Comparison of ENCODE assay signal across 23 cellular contexts in the genomic region with DNA sequence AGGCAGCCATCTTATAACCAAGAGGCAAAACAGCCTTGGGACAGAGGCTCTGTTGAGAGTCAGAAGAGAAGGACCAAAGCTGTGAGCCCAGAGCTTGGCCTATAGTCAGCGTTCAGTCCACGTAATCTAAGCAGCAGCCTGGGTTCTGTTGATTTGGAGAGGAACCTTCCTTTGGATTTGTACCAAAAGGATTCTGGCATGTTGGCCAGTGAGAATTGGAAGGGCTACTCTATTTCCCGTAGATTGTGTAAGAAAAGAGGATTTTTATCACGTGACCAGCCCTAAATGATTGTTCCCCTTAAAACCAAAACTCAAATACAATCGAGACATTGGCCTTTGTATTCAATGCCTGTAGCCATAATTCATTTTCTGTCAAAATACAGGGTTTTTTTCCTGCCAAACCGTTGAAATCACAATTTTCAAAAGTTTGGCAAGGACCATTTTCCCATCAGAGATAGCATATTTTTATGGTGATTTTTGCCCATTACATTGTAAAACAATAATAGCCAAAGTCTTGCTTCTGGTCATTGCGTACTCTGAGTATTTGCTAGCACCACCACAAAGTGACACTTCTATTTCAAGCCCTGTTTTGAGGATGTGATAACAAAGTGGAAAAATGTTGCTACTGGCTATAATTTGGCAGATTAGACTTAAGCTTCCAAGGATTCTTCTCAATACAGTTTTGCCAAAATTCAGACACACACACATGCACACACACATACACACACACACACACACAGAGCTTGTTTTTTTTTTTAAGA. TPM values are rescaled to one million over a fixed set of nuclear protein-coding genes. Genes with fewer than 3 reads are reported as not detected.
DNase-seq lines count a peak whose midpoint lies in the region; ATAC-seq, FAIRE-seq and TF ChIP-seq lines count a peak whose summit lies in the region.
"Had no signal": no experiment of that assay in that cellular context is flagged by ENCODE, and none has a peak within 500 bp of the region (broad histone marks: within the 10 kb centered on the region; RNA-seq: fewer than 3 reads in every experiment).

No MANE protein-coding gene starts in this region.

- H3K9me1 ChIP-seq in keratinocyte (ENCODE audit: control insufficient read depth, extremely low read depth, insufficient read depth, low read length), result no peaks in the 10 kb centered on the region

- no peak overlapping the region for H2AFZ ChIP-seq in fibroblast of lung (ENCODE audit: low read length)
- no peak overlapping the region for H2AFZ ChIP-seq in keratinocyte (ENCODE audit: control insufficient read depth, low read length)

- intact Hi-C loops in ascending aorta (cut with DNase I), result loop anchor here (5.0 kb wide), 1 partner anchor 70 kb away; no protein-coding TSS in a partner anchor

- H3K36me3 ChIP-seq in ascending aorta, result no peaks in the 10 kb centered on the region
- no peaks in the 10 kb centered on the region for H3K36me3 ChIP-seq in fibroblast of lung (ENCODE audit: control insufficient read depth, insufficient read depth, low read length)
- H3K36me3 ChIP-seq in keratinocyte (ENCODE audit: control insufficient read depth in 2 of 2, extremely low read depth in 1 of 2, insufficient read depth in 2 of 2, low read length in 2 of 2), result no peaks in the 10 kb centered on the region
- H3K36me3 ChIP-seq in subcutaneous abdominal adipose tissue (ENCODE audit: control insufficient read depth in 5 of 5, insufficient read depth in 5 of 5, low read length in 5 of 5), result no peaks in the 10 kb centered on the region
- H3K36me3 ChIP-seq: cardiac muscle cell, pancreas, Peyer's patch, thyroid gland had no signal

- H3K27me3 ChIP-seq in ascending aorta, result no peaks in the 10 kb centered on the region
- H3K27me3 ChIP-seq in fibroblast of lung (ENCODE audit: control insufficient read depth, insufficient read depth, low read length), result no peaks in the 10 kb centered on the region
- H3K27me3 ChIP-seq in keratinocyte (ENCODE audit: control insufficient read depth, extremely low read depth, insufficient read depth, low read length), result no peaks in the 10 kb centered on the region
- no peaks in the 10 kb centered on the region for H3K27me3 ChIP-seq in subcutaneous abdominal adipose tissue (ENCODE audit: control insufficient read depth in 5 of 5, insufficient read depth in 4 of 5, low read length in 5 of 5)
- H3K27me3 ChIP-seq: cardiac muscle cell, pancreas, Peyer's patch, thyroid gland had no signal

- no peak for FAIRE-seq in keratinocyte (lab: Jason Lieb, UNC)
- FAIRE-seq: H54, pancreas had no signal

- dilution Hi-C loops in keratinocyte (cut with MboI; ENCODE audit: extremely low pct_ligation_motif_present, low sequenced_read_pairs), result no loop called here

- H3K79me2 ChIP-seq in fibroblast of lung (ENCODE audit: control insufficient read depth, insufficient read depth, low read length) (no peaks in the 10 kb centered on the region), keratinocyte (ENCODE audit: control insufficient read depth, insufficient read depth, low read length) (no peaks in the 10 kb centered on the region)

- H3K4me3 ChIP-seq in ascending aorta (no peak overlapping the region), fibroblast of lung (replicated peaks in 1 of 4; ENCODE audit: control extremely low read depth in 1 of 4, insufficient read depth in 1 of 4, low read depth in 3 of 4, low read length in 4 of 4) (no peak overlapping the region), keratinocyte (ENCODE audit: control insufficient read depth in 2 of 3, extremely low read depth in 1 of 3, insufficient read depth in 2 of 3, low read depth in 1 of 3, low read length in 3 of 3) (no peak overlapping the region), subcutaneous abdominal adipose tissue (ENCODE audit: low read depth in 1 of 5, low read length in 5 of 5) (no peak overlapping the region)
- H3K4me3 ChIP-seq: cardiac muscle cell, pancreas, Peyer's patch, thyroid gland had no signal

- ATAC-seq in GM21515 (IDR thresholded peaks at IDR 0.05; ENCODE audit: unreplicated experiment), result no peak
- ATAC-seq in HG02798 (IDR thresholded peaks at IDR 0.05; ENCODE audit: poor library complexity, unreplicated experiment), result no peak
- ATAC-seq: activated naive CD8-positive, alpha-beta T cell treated with anti-CD3 and anti-CD28 coated beads, Interleukin-2, amount 50 U/mL, for 24 hours; stimulated activated effector memory CD8-positive, alpha-beta T cell treated with anti-CD3 and anti-CD28 coated beads, Interleukin-12 subunit alpha, Interleukin-12 subunit beta, amount 100 ng/mL, for 72 hours; T-helper 17 cell had no signal

- H4K20me1 ChIP-seq in fibroblast of lung (ENCODE audit: control insufficient read depth, extremely low read depth, insufficient read depth, low read length) (no peaks in the 10 kb centered on the region), keratinocyte (ENCODE audit: control insufficient read depth, extremely low read depth, insufficient read depth, low read length) (no peaks in the 10 kb centered on the region)

- no peaks in the 10 kb centered on the region for H3K9me3 ChIP-seq in ascending aorta
- H3K9me3 ChIP-seq in fibroblast of lung (ENCODE audit: control insufficient read depth, insufficient read depth, low read depth, low read length), result no peaks in the 10 kb centered on the region
- no peaks in the 10 kb centered on the region for H3K9me3 ChIP-seq in keratinocyte (ENCODE audit: control insufficient read depth, low read depth, low read length)
- H3K9me3 ChIP-seq in subcutaneous abdominal adipose tissue (ENCODE audit: control insufficient read depth in 5 of 5, low read length in 5 of 5), result no peaks in the 10 kb centered on the region
- H3K9me3 ChIP-seq: pancreas, Peyer's patch, thyroid gland had no signal

- H3K4me1 ChIP-seq in ascending aorta (peaks cover 0 to 10% of the 10 kb centered on the region in 2 donors), fibroblast of lung (ENCODE audit: control insufficient read depth, extremely low read depth, insufficient read depth, low read length) (peaks cover 2% of the 10 kb centered on the region), keratinocyte (ENCODE audit: control insufficient read depth, extremely low read depth, insufficient read depth, low read length) (peaks cover 33% of the 10 kb centered on the region), subcutaneous abdominal adipose tissue (ENCODE audit: control insufficient read depth in 5 of 5, insufficient read depth in 5 of 5, low read length in 5 of 5) (peaks cover 5 to 21% (median 13%) of the 10 kb centered on the region in 5 donors)
- H3K4me1 ChIP-seq: pancreas, Peyer's patch, thyroid gland had no signal

- TF ChIP-seq CTCF in ascending aorta (IDR thresholded peaks at IDR 0.05) (no peak), fibroblast of lung (conservative IDR thresholded peaks at IDR 0.05 in 1 of 2, IDR thresholded peaks at IDR 0.05 in 1 of 2; ENCODE audit: low read depth in 1 of 2, low read length in 2 of 2) (no peak), keratinocyte (optimal IDR thresholded peaks at IDR 0.05 in 1 of 3, IDR thresholded peaks at IDR 0.05 in 1 of 3, conservative IDR thresholded peaks at IDR 0.05 in 1 of 3; ENCODE audit: extremely low read depth in 1 of 3, insufficient read depth in 2 of 3, low read length in 3 of 3) (no peak)

- DNase-seq in ascending aorta (ENCODE audit: low spot score in 2 of 2), result peak in 1 of 2 donors; percentile 77
- DNase-seq in fibroblast of lung (ENCODE audit: low read depth in 2 of 2), result peak; percentile 60 to 76
- DNase-seq in keratinocyte (ENCODE audit: low read depth, low spot score), result no peak
- DNase-seq in NCI-H2107 treated with DMSO at 0.1 percent for 48 hours (lab: John Stamatoyannopoulos, UW; ENCODE audit: unreplicated experiment), result no peak
- DNase-seq in NCI-H146 (lab: John Stamatoyannopoulos, UW), result no peak
- DNase-seq: activated CD8-positive, alpha-beta memory T cell treated with anti-CD3 and anti-CD28 coated beads, Interleukin-2, amount 50 U/mL, for 4 hours; activated effector memory CD4-positive, alpha-beta T cell treated with Interleukin-2 at 50 U/mL for 16 hours; activated naive CD8-positive, alpha-beta T cell treated with anti-CD3 and anti-CD28 coated beads, Interleukin-2, amount 50 U/mL, for 24 hours; immature natural killer cell; naive B cell; NCI-H1105; NCI-H2081; NK-92 treated with Interleukin-12 subunit alpha and Interleukin-12 subunit beta, amount 100 ng/mL, for 24 hours; pancreas; Peyer's patch; T-helper 17 cell had no signal

- peak overlapping the region; percentile 14 to 57 for H3K27ac ChIP-seq in ascending aorta
- H3K27ac ChIP-seq in fibroblast of lung (ENCODE audit: insufficient read depth, low read length), result no peak overlapping the region
- peak overlapping the region; percentile 50 for H3K27ac ChIP-seq in keratinocyte (ENCODE audit: control insufficient read depth, insufficient read depth, low read length)
- peak overlapping the region; percentile 52 for H3K27ac ChIP-seq in subcutaneous abdominal adipose tissue (ENCODE audit: low read depth, low read length)
- H3K27ac ChIP-seq: cardiac muscle cell, pancreas, Peyer's patch, thyroid gland had no signal

- H3K9ac ChIP-seq in fibroblast of lung (ENCODE audit: insufficient read depth, low read length), result no peak overlapping the region
- H3K9ac ChIP-seq in keratinocyte (ENCODE audit: control insufficient read depth, extremely low read depth, insufficient read depth, low read length), result no peak overlapping the region
- peak overlapping the region in 1 of 5 donors; percentile 42 for H3K9ac ChIP-seq in subcutaneous abdominal adipose tissue (ENCODE audit: low read length in 5 of 5)

- no peak overlapping the region for H3K4me2 ChIP-seq in fibroblast of lung (ENCODE audit: extremely low read depth, insufficient read depth, low read length)
- no peak overlapping the region for H3K4me2 ChIP-seq in keratinocyte (ENCODE audit: control insufficient read depth, extremely low read depth, insufficient read depth, low read depth, low read length)

RNA-seq across cellular contexts. Expression of gene BMPER, which starts 23.1 kb away (rescaled TPM):
- not detected for total RNA-seq in ascending aorta
- 12.2 and 28.2 TPM in 2 replicates for total RNA-seq in fibroblast of lung
- polyA plus RNA-seq in fibroblast of lung, result 9.8 and 15.9 TPM in 2 replicates
- polyA plus RNA-seq in fibroblast of lung (2012), result 11.0 and 16.0 TPM in 2 replicates
- 7.3 and 11.3 TPM in 2 replicates for polyA minus RNA-seq in fibroblast of lung (ENCODE audit: low replicate concordance)
- polyA plus RNA-seq in keratinocyte, result 0.57 to 0.67 TPM (median 0.58 TPM) in 3 replicates
- polyA plus RNA-seq in keratinocyte (2011; ENCODE audit: low read depth), result 0.45 TPM
- polyA plus RNA-seq in keratinocyte (2011; cell fraction: cytosol; rRNA removed), result 0.68 and 0.69 TPM in 2 replicates
- polyA plus RNA-seq in keratinocyte (2011; cell fraction: nucleus; rRNA removed), result 2.7 and 4.9 TPM in 2 replicates
- 0.25 and 0.58 TPM in 2 replicates for polyA plus RNA-seq in keratinocyte (2012; ENCODE audit: low replicate concordance)
- 0.59 to 2.4 TPM (median 1.5 TPM) in 3 replicates for polyA minus RNA-seq in keratinocyte
- polyA minus RNA-seq in keratinocyte (2011; cell fraction: cytosol; rRNA and poly(A)+ RNA removed), result not detected
- 2.6 and 7.1 TPM in 2 replicates for polyA minus RNA-seq in keratinocyte (2011; cell fraction: nucleus; rRNA and poly(A)+ RNA removed)
- polyA plus RNA-seq: immature natural killer cell had no signal

Comparison
In these comparisons a context has a peak if more than half of its experiments do, and no peak if none do; other contexts are left out.
1. DNase-seq: peak in fibroblast of lung (2 of 2); none in keratinocyte (single experiment), NCI-H2107 treated with DMSO at 0.1 percent for 48 hours (single experiment) and NCI-H146 (single experiment).